In the genomic region with DNA sequence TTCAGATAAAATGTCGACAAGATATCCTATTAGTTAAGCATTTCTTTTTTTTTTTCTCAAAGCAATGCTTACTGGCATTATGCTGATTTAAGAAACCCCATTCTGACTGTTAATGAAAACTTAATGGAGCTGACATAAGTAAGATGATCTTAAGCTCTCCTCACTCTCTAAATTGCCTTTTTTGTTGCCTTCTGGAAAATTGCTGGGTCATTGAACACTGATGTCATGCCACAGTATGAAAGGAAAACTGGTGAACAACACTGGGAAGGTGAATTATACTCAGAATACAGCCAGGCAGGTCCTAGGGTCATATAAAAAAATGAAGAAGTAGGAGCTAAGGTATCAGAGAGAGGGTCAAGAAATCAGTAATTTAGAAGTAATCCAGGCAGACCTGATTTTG, we compare ENCODE assay signal across 19 cellular contexts.
DNase-seq lines count a peak whose midpoint lies in the region; ATAC-seq lines count a peak whose summit lies in the region.
"Had no signal": no experiment of that assay in that cellular context is flagged by ENCODE, and none has a peak within 500 bp of the region (broad histone marks: within the 10 kb centered on the region; RNA-seq: fewer than 3 reads in every experiment).

No MANE protein-coding gene starts in this region.

- H3K9me3 ChIP-seq in T-helper 17 cell (ENCODE audit: control insufficient read depth, low read length, poor library complexity, severe bottlenecking) (no peaks in the 10 kb centered on the region), mesenchymal stem cell (ENCODE audit: control insufficient read depth, low read length) (no peaks in the 10 kb centered on the region)

- no peaks in the 10 kb centered on the region for H3K79me1 ChIP-seq in mesenchymal stem cell (replicated peaks; ENCODE audit: low read length, poor library complexity, severe bottlenecking)

- no peak overlapping the region for H2BK12ac ChIP-seq in mesenchymal stem cell (ENCODE audit: low read length in 2 of 2)

- no peak overlapping the region for H3K27ac ChIP-seq in mesenchymal stem cell (ENCODE audit: low read length, poor library complexity, severe bottlenecking)
- H3K27ac ChIP-seq: HL-60 had no signal

- CTCF ChIA-PET in activated CD4-positive, alpha-beta T cell treated with anti-CD3 and anti-CD28 coated beads, Interleukin-2, amount 10 ng/mL, durations not matched to agents 7 days and 5 days (lab: Charles Lee) = interaction anchor here (0.9 kb wide), 1 partner anchor 9 kb away, joined by 4 read pairs; no protein-coding TSS in a partner anchor

- H3K4me3 Mint-ChIP-seq in stimulated activated naive CD8-positive, alpha-beta T cell treated with anti-CD3 and anti-CD28 coated beads, Interleukin-15, Interleukin-2, amounts not matched to agents 100 ng/mL and 50 ng/mL, for 24 hours = no peak overlapping the region
- H3K4me3 Mint-ChIP-seq in stimulated activated naive CD8-positive, alpha-beta T cell treated with anti-CD3 and anti-CD28 coated beads, Interleukin-15, amount 100 ng/mL, for 72 hours = no peak overlapping the region
- H3K4me3 Mint-ChIP-seq in T-helper 17 cell = no peak overlapping the region
- H3K4me3 Mint-ChIP-seq in activated CD4-positive, alpha-beta T cell treated with anti-CD3 and anti-CD28 coated beads, Interleukin-2, amount 10 ng/mL, durations not matched to agents 7 days and 5 days = no peak overlapping the region
- H3K4me3 Mint-ChIP-seq: CD14-positive monocyte had no signal

- peak overlapping the region; percentile 23 for H3K27ac Mint-ChIP-seq in stimulated activated naive CD8-positive, alpha-beta T cell treated with anti-CD3 and anti-CD28 coated beads, Interleukin-15, Interleukin-2, amounts not matched to agents 100 ng/mL and 50 ng/mL, for 24 hours
- no peak overlapping the region for H3K27ac Mint-ChIP-seq in stimulated activated naive CD8-positive, alpha-beta T cell treated with anti-CD3 and anti-CD28 coated beads, Interleukin-15, amount 100 ng/mL, for 72 hours
- H3K27ac Mint-ChIP-seq in T-helper 17 cell = peak overlapping the region; percentile 34
- no peak overlapping the region for H3K27ac Mint-ChIP-seq in activated CD4-positive, alpha-beta T cell treated with anti-CD3 and anti-CD28 coated beads, Interleukin-2, amount 10 ng/mL, durations not matched to agents 7 days and 5 days
- H3K27ac Mint-ChIP-seq: CD14-positive monocyte had no signal

- no CpG with 5 or more reads among the region's 1 CpG for WGBS in mesenchymal stem cell

- no peak overlapping the region for H3K4me2 ChIP-seq in mesenchymal stem cell (ENCODE audit: low read length, poor library complexity, severe bottlenecking)

- no peak overlapping the region for H4K91ac ChIP-seq in mesenchymal stem cell (ENCODE audit: low read length)

- H3K36me3 Mint-ChIP-seq in stimulated activated naive CD8-positive, alpha-beta T cell treated with anti-CD3 and anti-CD28 coated beads, Interleukin-15, Interleukin-2, amounts not matched to agents 100 ng/mL and 50 ng/mL, for 24 hours (ENCODE audit: low read depth) = peaks cover 4% of the 10 kb centered on the region
- peaks cover 4% of the 10 kb centered on the region for H3K36me3 Mint-ChIP-seq in T-helper 17 cell (ENCODE audit: low read depth)
- peaks cover 6% of the 10 kb centered on the region for H3K36me3 Mint-ChIP-seq in activated CD4-positive, alpha-beta T cell treated with anti-CD3 and anti-CD28 coated beads, Interleukin-2, amount 10 ng/mL, durations not matched to agents 7 days and 5 days (ENCODE audit: low read depth)
- H3K36me3 Mint-ChIP-seq: CD14-positive monocyte had no signal

- H3K23ac ChIP-seq in mesenchymal stem cell (ENCODE audit: low read length in 2 of 2) = no peak overlapping the region

- H3K4me1 Mint-ChIP-seq in stimulated activated naive CD8-positive, alpha-beta T cell treated with anti-CD3 and anti-CD28 coated beads, Interleukin-15, Interleukin-2, amounts not matched to agents 100 ng/mL and 50 ng/mL, for 24 hours (ENCODE audit: low read depth) = peaks cover 4% of the 10 kb centered on the region
- peaks cover 6% of the 10 kb centered on the region for H3K4me1 Mint-ChIP-seq in stimulated activated naive CD8-positive, alpha-beta T cell treated with anti-CD3 and anti-CD28 coated beads, Interleukin-15, amount 100 ng/mL, for 72 hours
- peaks cover 2% of the 10 kb centered on the region for H3K4me1 Mint-ChIP-seq in T-helper 17 cell
- H3K4me1 Mint-ChIP-seq in activated CD4-positive, alpha-beta T cell treated with anti-CD3 and anti-CD28 coated beads, Interleukin-2, amount 10 ng/mL, durations not matched to agents 7 days and 5 days = no peaks in the 10 kb centered on the region
- H3K4me1 Mint-ChIP-seq: CD14-positive monocyte had no signal

- H3K18ac ChIP-seq in mesenchymal stem cell (ENCODE audit: low read depth in 1 of 2, low read length in 2 of 2) = no peak overlapping the region

- H3K4ac ChIP-seq in mesenchymal stem cell (ENCODE audit: low read depth in 1 of 2, low read length in 2 of 2) = no peak overlapping the region

- no peak overlapping the region for H2BK5ac ChIP-seq in mesenchymal stem cell (ENCODE audit: low read depth, low read length, poor library complexity, severe bottlenecking)

- ATAC-seq in stimulated activated naive CD8-positive, alpha-beta T cell treated with anti-CD3 and anti-CD28 coated beads, Interleukin-15, amount 100 ng/mL, for 72 hours = no peak
- ATAC-seq in T-helper 17 cell = no peak
- ATAC-seq: HCT116 had no signal

- no peak for DNase-seq in stimulated activated naive CD8-positive, alpha-beta T cell treated with anti-CD3 and anti-CD28 coated beads, Interleukin-15, amount 100 ng/mL, for 72 hours
- DNase-seq in T-helper 17 cell = no peak
- no peak for DNase-seq in mesenchymal stem cell
- no peak for DNase-seq in activated CD4-positive, alpha-beta T cell treated with anti-CD3 and anti-CD28 coated beads, Interleukin-2, amount 10 ng/mL, durations not matched to agents 7 days and 5 days
- no peak for DNase-seq in GOT3 (lab: John Stamatoyannopoulos, UW)
- no peak for DNase-seq in putamen (ENCODE audit: low spot score)
- no peak for DNase-seq in middle frontal gyrus (ENCODE audit: extremely low spot score, low spot score)
- DNase-seq: ACHN, AML-193, COR-L47, NCI-H1105 treated with DMSO at 0.1 percent for 48 hours, NCI-H187, NCI-H524, RPMI8226, SIG-M5 had no signal

- no peak overlapping the region for H3K14ac ChIP-seq in mesenchymal stem cell (ENCODE audit: low read length in 2 of 2)

- H3K36me3 ChIP-seq in mesenchymal stem cell (ENCODE audit: control insufficient read depth in 1 of 2, insufficient read depth in 2 of 2, low read depth in 1 of 2, low read length in 2 of 2) = no peaks in the 10 kb centered on the region

- no peaks in the 10 kb centered on the region for H3K27me3 Mint-ChIP-seq in stimulated activated naive CD8-positive, alpha-beta T cell treated with anti-CD3 and anti-CD28 coated beads, Interleukin-15, Interleukin-2, amounts not matched to agents 100 ng/mL and 50 ng/mL, for 24 hours
- no peaks in the 10 kb centered on the region for H3K27me3 Mint-ChIP-seq in stimulated activated naive CD8-positive, alpha-beta T cell treated with anti-CD3 and anti-CD28 coated beads, Interleukin-15, amount 100 ng/mL, for 72 hours
- H3K27me3 Mint-ChIP-seq in T-helper 17 cell = peaks cover 4% of the 10 kb centered on the region
- H3K27me3 Mint-ChIP-seq in activated CD4-positive, alpha-beta T cell treated with anti-CD3 and anti-CD28 coated beads, Interleukin-2, amount 10 ng/mL, durations not matched to agents 7 days and 5 days = no peaks in the 10 kb centered on the region

- H4K8ac ChIP-seq in mesenchymal stem cell (ENCODE audit: low read length) = no peak overlapping the region

- no peak overlapping the region for H2AK5ac ChIP-seq in mesenchymal stem cell (ENCODE audit: low read length, severe bottlenecking)

- H2BK15ac ChIP-seq in mesenchymal stem cell (ENCODE audit: low read depth, poor library complexity, severe bottlenecking) = no peak overlapping the region

- H3K27me3 ChIP-seq in mesenchymal stem cell (ENCODE audit: control insufficient read depth in 1 of 2, insufficient read depth in 1 of 2, low read length in 2 of 2) = no peaks in the 10 kb centered on the region

- H3K4me3 ChIP-seq in mesenchymal stem cell (ENCODE audit: insufficient read depth in 1 of 2, low read depth in 1 of 2, low read length in 2 of 2) = no peak overlapping the region

- POLR2A ChIA-PET in activated CD4-positive, alpha-beta T cell treated with anti-CD3 and anti-CD28 coated beads, Interleukin-2, amount 10 ng/mL, durations not matched to agents 7 days and 5 days (lab: Charles Lee) = no interaction called here

- peak overlapping the region; percentile 6 for H3K9ac ChIP-seq in mesenchymal stem cell (ENCODE audit: low read length)

- H2BK120ac ChIP-seq in mesenchymal stem cell (ENCODE audit: low read depth, low read length) = no peak overlapping the region

- H2AFZ ChIP-seq in mesenchymal stem cell (ENCODE audit: low read depth, low read length) = no peak overlapping the region

- peaks cover 7% of the 10 kb centered on the region for H3K9me3 Mint-ChIP-seq in stimulated activated naive CD8-positive, alpha-beta T cell treated with anti-CD3 and anti-CD28 coated beads, Interleukin-15, Interleukin-2, amounts not matched to agents 100 ng/mL and 50 ng/mL, for 24 hours
- H3K9me3 Mint-ChIP-seq in stimulated activated naive CD8-positive, alpha-beta T cell treated with anti-CD3 and anti-CD28 coated beads, Interleukin-15, amount 100 ng/mL, for 72 hours = peaks cover 9 to 18% of the 10 kb centered on the region in 2 donors
- peaks cover 6% of the 10 kb centered on the region for H3K9me3 Mint-ChIP-seq in activated CD4-positive, alpha-beta T cell treated with anti-CD3 and anti-CD28 coated beads, Interleukin-2, amount 10 ng/mL, durations not matched to agents 7 days and 5 days

- no peaks in the 10 kb centered on the region for H3K4me1 ChIP-seq in mesenchymal stem cell (ENCODE audit: control insufficient read depth, insufficient read depth, low read depth, low read length)

Comparison
In these comparisons a context has a peak if more than half of its experiments do, and no peak if none do; other contexts are left out.
1. H3K27ac Mint-ChIP-seq: peak in stimulated activated naive CD8-positive, alpha-beta T cell treated with anti-CD3 and anti-CD28 coated beads, Interleukin-15, Interleukin-2, amounts not matched to agents 100 ng/mL and 50 ng/mL, for 24 hours (single experiment) and T-helper 17 cell (single experiment); none in stimulated activated naive CD8-positive, alpha-beta T cell treated with anti-CD3 and anti-CD28 coated beads, Interleukin-15, amount 100 ng/mL, for 72 hours (0 of 2) and activated CD4-positive, alpha-beta T cell treated with anti-CD3 and anti-CD28 coated beads, Interleukin-2, amount 10 ng/mL, durations not matched to agents 7 days and 5 days (single experiment).